In the genomic region with DNA sequence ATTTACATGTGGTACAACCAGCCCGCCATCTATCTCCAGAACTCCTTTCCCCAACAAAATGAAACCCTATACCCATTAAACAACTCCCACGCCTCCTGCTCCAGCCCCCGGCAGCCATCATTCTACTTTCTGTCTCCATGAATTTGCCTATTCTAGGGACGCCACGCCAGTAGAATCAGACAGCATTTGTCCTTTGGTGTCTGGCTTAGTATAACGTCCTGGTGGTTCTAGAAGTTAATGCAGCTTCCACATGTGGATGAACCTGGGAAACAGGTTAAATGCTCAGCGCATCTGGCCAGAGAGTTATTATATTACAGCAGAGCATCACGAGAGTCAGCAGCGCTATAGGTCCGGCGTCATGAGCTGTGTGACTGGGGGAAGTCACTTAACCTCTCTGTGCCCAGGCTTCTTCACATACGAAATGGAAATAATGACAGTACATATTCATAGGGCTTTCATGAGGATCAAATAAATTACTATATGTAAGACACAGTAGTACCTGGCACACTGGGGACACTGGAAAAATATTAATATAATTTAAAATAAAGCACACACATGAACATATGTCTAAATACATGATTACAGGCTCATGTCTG, we compare ENCODE assay signal across 18 cellular contexts.
DNase-seq lines count a peak whose midpoint lies in the region; ATAC-seq and TF ChIP-seq lines count a peak whose summit lies in the region.
"Had no signal": no experiment of that assay in that cellular context is flagged by ENCODE, and none has a peak within 500 bp of the region (broad histone marks: within the 10 kb centered on the region; RNA-seq: fewer than 3 reads in every experiment).

No MANE protein-coding gene starts in this region.

- intact Hi-C loops in natural killer cell (cut with micrococcal nuclease), result no loop called here

- CTCF ChIA-PET in WTC11 (lab: Charles Lee), result no interaction called here

- POLR2A ChIA-PET in WTC11 (lab: Charles Lee), result no interaction called here

- H3K27me3 ChIP-seq in brain microvascular endothelial cell (replicated peaks), result no peaks in the 10 kb centered on the region
- H3K27me3 ChIP-seq: colonic mucosa, SJCRH30 had no signal

- no peak overlapping the region for H3K27ac ChIP-seq in brain microvascular endothelial cell
- H3K27ac ChIP-seq: colonic mucosa, PC-9, SJCRH30, tibial artery had no signal

- no peak for ATAC-seq in natural killer cell treated with Interleukin-12 subunit alpha and Interleukin-12 subunit beta and Interleukin-15 and Interleukin-18, amount 100 ng/mL, for 72 hours
- ATAC-seq in natural killer cell (no peak), T-helper 17 cell (no peak), WTC11 (no peak)
- ATAC-seq in stimulated activated naive CD8-positive, alpha-beta T cell treated with anti-CD3 and anti-CD28 coated beads, Interleukin-15, amount 100 ng/mL, for 72 hours, result no peak

- peaks cover 31 to 36% of the 10 kb centered on the region in 2 donors for H3K4me1 Mint-ChIP-seq in natural killer cell treated with Interleukin-12 subunit alpha and Interleukin-12 subunit beta and Interleukin-15 and Interleukin-18, amount 100 ng/mL, for 72 hours (ENCODE audit: low read depth in 2 of 2)
- peaks cover 12 to 13% of the 10 kb centered on the region in 2 donors for H3K4me1 Mint-ChIP-seq in natural killer cell
- peaks cover 24% of the 10 kb centered on the region for H3K4me1 Mint-ChIP-seq in T-helper 17 cell
- peaks cover 45% of the 10 kb centered on the region for H3K4me1 Mint-ChIP-seq in stimulated activated naive CD8-positive, alpha-beta T cell treated with anti-CD3 and anti-CD28 coated beads, Interleukin-15, amount 100 ng/mL, for 72 hours
- peaks cover 4% of the 10 kb centered on the region for H3K4me1 Mint-ChIP-seq in chondrocyte (ENCODE audit: low read depth)
- no peaks in the 10 kb centered on the region for H3K4me1 Mint-ChIP-seq in WTC11

- peak overlapping the region; percentile 95 to 99 for H3K27ac Mint-ChIP-seq in natural killer cell treated with Interleukin-12 subunit alpha and Interleukin-12 subunit beta and Interleukin-15 and Interleukin-18, amount 100 ng/mL, for 72 hours
- no peak overlapping the region for H3K27ac Mint-ChIP-seq in natural killer cell
- H3K27ac Mint-ChIP-seq in T-helper 17 cell, result no peak overlapping the region
- peak overlapping the region; percentile 90 to 93 for H3K27ac Mint-ChIP-seq in stimulated activated naive CD8-positive, alpha-beta T cell treated with anti-CD3 and anti-CD28 coated beads, Interleukin-15, amount 100 ng/mL, for 72 hours
- no peak overlapping the region for H3K27ac Mint-ChIP-seq in chondrocyte (ENCODE audit: unreplicated experiment)
- H3K27ac Mint-ChIP-seq in WTC11, result no peak overlapping the region

- TF ChIP-seq CTCF in natural killer cell (IDR thresholded peaks at IDR 0.05) (no peak), brain microvascular endothelial cell (IDR thresholded peaks at IDR 0.05; ENCODE audit: low read depth, low read length, missing control alignments) (peak; percentile 11), chondrocyte (IDR thresholded peaks at IDR 0.05) (no peak), WTC11 (IDR thresholded peaks at IDR 0.05) (no peak)

- DNase-seq in natural killer cell treated with Interleukin-12 subunit alpha and Interleukin-12 subunit beta and Interleukin-15 and Interleukin-18, amount 100 ng/mL, for 72 hours (ENCODE audit: low spot score), result no peak
- DNase-seq in natural killer cell (no peak), T-helper 17 cell (no peak), brain microvascular endothelial cell (no peak), chondrocyte (ENCODE audit: low spot score) (no peak), COR-L47 (lab: John Stamatoyannopoulos, UW) (no peak), WTC11 (ENCODE audit: low spot score) (no peak)
- DNase-seq in stimulated activated naive CD8-positive, alpha-beta T cell treated with anti-CD3 and anti-CD28 coated beads, Interleukin-15, amount 100 ng/mL, for 72 hours, result no peak
- DNase-seq: AML-193, colonic mucosa, foreskin fibroblast, Kasumi-1, NCI-H1105, NCI-H82, PC-9, SJCRH30, T1000, tibial artery had no signal

- H3K27me3 Mint-ChIP-seq in natural killer cell treated with Interleukin-12 subunit alpha and Interleukin-12 subunit beta and Interleukin-15 and Interleukin-18, amount 100 ng/mL, for 72 hours, result no peaks in the 10 kb centered on the region
- no peaks in the 10 kb centered on the region for H3K27me3 Mint-ChIP-seq in natural killer cell (ENCODE audit: low read depth in 2 of 2)
- no peaks in the 10 kb centered on the region for H3K27me3 Mint-ChIP-seq in T-helper 17 cell
- H3K27me3 Mint-ChIP-seq in stimulated activated naive CD8-positive, alpha-beta T cell treated with anti-CD3 and anti-CD28 coated beads, Interleukin-15, amount 100 ng/mL, for 72 hours, result no peaks in the 10 kb centered on the region
- no peaks in the 10 kb centered on the region for H3K27me3 Mint-ChIP-seq in chondrocyte (ENCODE audit: low read depth)
- no peaks in the 10 kb centered on the region for H3K27me3 Mint-ChIP-seq in WTC11 (ENCODE audit: low read depth)

- H3K9me3 Mint-ChIP-seq in natural killer cell treated with Interleukin-12 subunit alpha and Interleukin-12 subunit beta and Interleukin-15 and Interleukin-18, amount 100 ng/mL, for 72 hours, result no peaks in the 10 kb centered on the region
- no peaks in the 10 kb centered on the region for H3K9me3 Mint-ChIP-seq in natural killer cell
- H3K9me3 Mint-ChIP-seq in stimulated activated naive CD8-positive, alpha-beta T cell treated with anti-CD3 and anti-CD28 coated beads, Interleukin-15, amount 100 ng/mL, for 72 hours, result peaks cover 0 to 5% of the 10 kb centered on the region in 2 donors
- H3K9me3 Mint-ChIP-seq in chondrocyte (ENCODE audit: low read depth), result no peaks in the 10 kb centered on the region
- peaks cover 7% of the 10 kb centered on the region; the same call in 1 of the 2 replicates for H3K9me3 Mint-ChIP-seq in WTC11

- in situ Hi-C loops in brain microvascular endothelial cell (cut with HindIII; ENCODE audit: low pct_ligation_motif_present, low sequenced_read_pairs), result no loop called here

- peaks cover 20% of the 10 kb centered on the region for H3K36me3 Mint-ChIP-seq in natural killer cell treated with Interleukin-12 subunit alpha and Interleukin-12 subunit beta and Interleukin-15 and Interleukin-18, amount 100 ng/mL, for 72 hours
- H3K36me3 Mint-ChIP-seq in natural killer cell (no peaks in the 10 kb centered on the region), T-helper 17 cell (ENCODE audit: low read depth) (peaks cover 2% of the 10 kb centered on the region), chondrocyte (ENCODE audit: low read depth) (no peaks in the 10 kb centered on the region), WTC11 (no peaks in the 10 kb centered on the region)

- H3K4me3 Mint-ChIP-seq in natural killer cell treated with Interleukin-12 subunit alpha and Interleukin-12 subunit beta and Interleukin-15 and Interleukin-18, amount 100 ng/mL, for 72 hours, result peak overlapping the region; percentile 47
- no peak overlapping the region for H3K4me3 Mint-ChIP-seq in natural killer cell
- H3K4me3 Mint-ChIP-seq in T-helper 17 cell, result peak overlapping the region; percentile 1
- peak overlapping the region in 1 of 2 donors; percentile 45 for H3K4me3 Mint-ChIP-seq in stimulated activated naive CD8-positive, alpha-beta T cell treated with anti-CD3 and anti-CD28 coated beads, Interleukin-15, amount 100 ng/mL, for 72 hours
- H3K4me3 Mint-ChIP-seq in chondrocyte (ENCODE audit: unreplicated experiment), result no peak overlapping the region
- H3K4me3 Mint-ChIP-seq in WTC11, result no peak overlapping the region

- H3K9me3 ChIP-seq in T-helper 17 cell (ENCODE audit: control insufficient read depth, low read length, poor library complexity, severe bottlenecking), result peaks cover 3% of the 10 kb centered on the region
- H3K9me3 ChIP-seq: colonic mucosa, SJCRH30 had no signal

- no peaks in the 10 kb centered on the region for H3K36me3 ChIP-seq in brain microvascular endothelial cell (replicated peaks)
- H3K36me3 ChIP-seq: colonic mucosa, SJCRH30, tibial artery had no signal

- H3K4me3 ChIP-seq in brain microvascular endothelial cell (ENCODE audit: low read depth, low read length), result no peak overlapping the region
- H3K4me3 ChIP-seq: colonic mucosa, PC-9, SJCRH30, tibial artery had no signal

TF ChIP-seq in WTC11, 78 proteins besides CTCF, POLR2A, EP300 and RAD21 (continues in another document):
- TF ChIP-seq CREM (CRISPR knock-in tag; IDR thresholded peaks at IDR 0.05) (no peak), ZNF671 (CRISPR knock-in tag; IDR thresholded peaks at IDR 0.05) (no peak), NFYB (CRISPR knock-in tag; conservative IDR thresholded peaks at IDR 0.05; ENCODE audit: low read depth) (no peak), NFATC4 (CRISPR knock-in tag; IDR thresholded peaks at IDR 0.05) (no peak), EMX1 (CRISPR knock-in tag; IDR thresholded peaks at IDR 0.05) (no peak), NR2C2 (CRISPR knock-in tag; IDR thresholded peaks at IDR 0.05) (no peak)
- TF ChIP-seq, protein P1, sequence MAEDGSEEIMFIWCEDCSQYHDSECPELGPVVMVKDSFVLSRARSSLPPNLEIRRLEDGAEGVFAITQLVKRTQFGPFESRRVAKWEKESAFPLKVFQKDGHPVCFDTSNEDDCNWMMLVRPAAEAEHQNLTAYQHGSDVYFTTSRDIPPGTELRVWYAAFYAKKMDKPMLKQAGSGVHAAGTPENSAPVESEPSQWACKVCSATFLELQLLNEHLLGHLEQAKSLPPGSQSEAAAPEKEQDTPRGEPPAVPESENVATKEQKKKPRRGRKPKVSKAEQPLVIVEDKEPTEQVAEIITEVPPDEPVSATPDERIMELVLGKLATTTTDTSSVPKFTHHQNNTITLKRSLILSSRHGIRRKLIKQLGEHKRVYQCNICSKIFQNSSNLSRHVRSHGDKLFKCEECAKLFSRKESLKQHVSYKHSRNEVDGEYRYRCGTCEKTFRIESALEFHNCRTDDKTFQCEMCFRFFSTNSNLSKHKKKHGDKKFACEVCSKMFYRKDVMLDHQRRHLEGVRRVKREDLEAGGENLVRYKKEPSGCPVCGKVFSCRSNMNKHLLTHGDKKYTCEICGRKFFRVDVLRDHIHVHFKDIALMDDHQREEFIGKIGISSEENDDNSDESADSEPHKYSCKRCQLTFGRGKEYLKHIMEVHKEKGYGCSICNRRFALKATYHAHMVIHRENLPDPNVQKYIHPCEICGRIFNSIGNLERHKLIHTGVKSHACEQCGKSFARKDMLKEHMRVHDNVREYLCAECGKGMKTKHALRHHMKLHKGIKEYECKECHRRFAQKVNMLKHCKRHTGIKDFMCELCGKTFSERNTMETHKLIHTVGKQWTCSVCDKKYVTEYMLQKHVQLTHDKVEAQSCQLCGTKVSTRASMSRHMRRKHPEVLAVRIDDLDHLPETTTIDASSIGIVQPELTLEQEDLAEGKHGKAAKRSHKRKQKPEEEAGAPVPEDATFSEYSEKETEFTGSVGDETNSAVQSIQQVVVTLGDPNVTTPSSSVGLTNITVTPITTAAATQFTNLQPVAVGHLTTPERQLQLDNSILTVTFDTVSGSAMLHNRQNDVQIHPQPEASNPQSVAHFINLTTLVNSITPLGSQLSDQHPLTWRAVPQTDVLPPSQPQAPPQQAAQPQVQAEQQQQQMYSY (CRISPR knock-in tag; IDR thresholded peaks at IDR 0.05), result no peak

Comparison
In these comparisons a context has a peak if more than half of its experiments do, and no peak if none do; other contexts are left out.
1. H3K27ac Mint-ChIP-seq: peak in natural killer cell treated with Interleukin-12 subunit alpha and Interleukin-12 subunit beta and Interleukin-15 and Interleukin-18, amount 100 ng/mL, for 72 hours (2 of 2) and stimulated activated naive CD8-positive, alpha-beta T cell treated with anti-CD3 and anti-CD28 coated beads, Interleukin-15, amount 100 ng/mL, for 72 hours (2 of 2); none in natural killer cell (0 of 2), T-helper 17 cell (single experiment), chondrocyte (single experiment) and WTC11 (single experiment).
2. H3K4me3 Mint-ChIP-seq: peak in natural killer cell treated with Interleukin-12 subunit alpha and Interleukin-12 subunit beta and Interleukin-15 and Interleukin-18, amount 100 ng/mL, for 72 hours (single experiment) and T-helper 17 cell (single experiment); none in natural killer cell (single experiment), chondrocyte (single experiment) and WTC11 (single experiment).